In the genomic region with DNA sequence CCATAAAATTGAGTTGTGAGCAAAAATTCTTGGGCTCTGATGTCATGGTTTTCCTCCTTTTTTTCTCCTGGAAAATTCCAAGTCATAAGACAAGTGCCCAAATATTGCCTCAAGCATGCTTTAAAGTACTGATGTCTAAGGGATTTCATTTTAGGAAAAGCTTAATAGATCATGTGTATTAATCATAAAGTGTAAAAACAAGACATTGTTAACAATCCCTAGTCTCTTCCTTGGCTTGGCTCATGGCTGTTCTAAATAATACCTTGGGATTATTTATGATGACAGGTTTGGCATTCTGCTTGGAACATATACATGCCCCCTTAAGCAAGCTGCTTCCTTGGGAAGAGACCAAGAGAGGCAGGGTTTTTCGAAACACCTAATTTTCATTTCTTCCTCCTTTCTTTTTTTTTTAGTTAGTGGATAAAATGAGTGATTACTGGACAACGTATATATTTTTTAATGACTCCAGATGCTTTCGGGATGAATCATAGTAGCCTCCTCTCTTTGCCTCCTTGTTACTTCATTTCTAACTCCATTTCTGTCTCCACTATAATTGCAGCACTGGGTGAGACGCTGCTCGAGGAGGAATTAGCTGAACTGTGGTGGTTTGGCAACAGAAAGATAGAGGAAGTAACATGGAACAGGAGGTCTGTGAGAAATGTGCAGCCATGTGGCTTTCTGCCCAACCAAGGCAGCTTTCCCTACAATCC, we compare ENCODE assay signal across 10 cellular contexts.
DNase-seq lines count a peak whose midpoint lies in the region; ATAC-seq and TF ChIP-seq lines count a peak whose summit lies in the region.
"Had no signal": no experiment of that assay in that cellular context is flagged by ENCODE, and none has a peak within 500 bp of the region (broad histone marks: within the 10 kb centered on the region; RNA-seq: fewer than 3 reads in every experiment).

No MANE protein-coding gene starts in this region.

- ATAC-seq in activated T-cell treated with anti-CD3 and anti-CD28 coated beads, Interleukin-2, amount 50 U/mL, for 72 hours (replicated peaks in 1 of 2) = peak in 1 of 2 donors; percentile 12
- ATAC-seq in RWPE2 (ENCODE audit: low read depth) (peak; percentile 78), gastroesophageal sphincter (peak; percentile 51), HG02610 (IDR thresholded peaks at IDR 0.05; ENCODE audit: unreplicated experiment) (no peak), HG03025 (IDR thresholded peaks at IDR 0.05; ENCODE audit: low FRiP score, unreplicated experiment) (no peak), GM18867 (IDR thresholded peaks at IDR 0.05; ENCODE audit: unreplicated experiment) (no peak)

- TF ChIP-seq POLR2A in gastroesophageal sphincter (IDR thresholded peaks at IDR 0.05) = no peak
- TF ChIP-seq POLR2A in vagina (IDR thresholded peaks at IDR 0.05) = no peak

- 0 to 31% methylated on average over 5 of the region's 5 CpGs for WGBS in gastroesophageal sphincter (ENCODE audit: low coverage in 1 of 2), 2 donors

- peaks cover 60% of the 10 kb centered on the region for H3K4me1 Mint-ChIP-seq in activated T-cell treated with anti-CD3 and anti-CD28 coated beads, Interleukin-2, amount 50 U/mL, for 72 hours (ENCODE audit: low read depth)

- H3K4me1 ChIP-seq in RWPE2 (ENCODE audit: insufficient read depth, poor library complexity, severe bottlenecking) (peaks cover 28% of the 10 kb centered on the region), gastroesophageal sphincter (no peaks in the 10 kb centered on the region), vagina (peaks cover 16% of the 10 kb centered on the region)
- H3K4me1 ChIP-seq: parathyroid adenoma had no signal

- H3K4me3 ChIP-seq in RWPE2 (ENCODE audit: severe bottlenecking) (no peak overlapping the region), gastroesophageal sphincter (no peak overlapping the region), vagina (no peak overlapping the region)
- H3K4me3 ChIP-seq: tibial nerve had no signal

- TF ChIP-seq EP300 in gastroesophageal sphincter (IDR thresholded peaks at IDR 0.05) = no peak

- no peak for DNase-seq in activated T-cell treated with anti-CD3 and anti-CD28 coated beads, Interleukin-2, amount 50 U/mL, for 72 hours
- DNase-seq in activated T-cell treated with anti-CD3 and anti-CD28 coated beads, Interleukin-2, amount 50 U/mL, for 1 hour = no peak
- DNase-seq in RWPE2 (ENCODE audit: low spot score) (no peak), vagina (ENCODE audit: extremely low spot score in 2 of 2) (no peak)

- H3K27me3 ChIP-seq in RWPE2 (ENCODE audit: insufficient read depth, poor library complexity, severe bottlenecking) (no peaks in the 10 kb centered on the region), gastroesophageal sphincter (no peaks in the 10 kb centered on the region), vagina (no peaks in the 10 kb centered on the region)
- H3K27me3 ChIP-seq: tibial nerve had no signal

- H3K4me3 Mint-ChIP-seq in activated T-cell treated with anti-CD3 and anti-CD28 coated beads, Interleukin-2, amount 50 U/mL, for 72 hours = peak overlapping the region; percentile 34 to 60

- H3K27ac Mint-ChIP-seq in activated T-cell treated with anti-CD3 and anti-CD28 coated beads, Interleukin-2, amount 50 U/mL, for 72 hours = peak overlapping the region; percentile 80

- H3K36me3 Mint-ChIP-seq in activated T-cell treated with anti-CD3 and anti-CD28 coated beads, Interleukin-2, amount 50 U/mL, for 72 hours (ENCODE audit: insufficient read depth in 2 of 2) = peaks cover 3 to 5% of the 10 kb centered on the region in 2 donors

- H3K27ac ChIP-seq in RWPE2 (ENCODE audit: poor library complexity, severe bottlenecking) (peak overlapping the region; percentile 90), gastroesophageal sphincter (no peak overlapping the region), vagina (peak overlapping the region; percentile 58)
- H3K27ac ChIP-seq: parathyroid adenoma had no signal

- TF ChIP-seq CTCF in RWPE2 (IDR thresholded peaks at IDR 0.05; ENCODE audit: poor library complexity, severe bottlenecking) (no peak), gastroesophageal sphincter (IDR thresholded peaks at IDR 0.05) (no peak), vagina (IDR thresholded peaks at IDR 0.05) (no peak)

- H3K9me3 ChIP-seq in RWPE2 (ENCODE audit: severe bottlenecking) (no peaks in the 10 kb centered on the region), gastroesophageal sphincter (no peaks in the 10 kb centered on the region), vagina (no peaks in the 10 kb centered on the region)
- H3K9me3 ChIP-seq: tibial nerve had no signal

- peaks cover 3 to 7% of the 10 kb centered on the region in 2 donors for H3K9me3 Mint-ChIP-seq in activated T-cell treated with anti-CD3 and anti-CD28 coated beads, Interleukin-2, amount 50 U/mL, for 72 hours

- intact Hi-C loops in vagina (cut with DNase I) = no loop called here

- H3K36me3 ChIP-seq in RWPE2 (ENCODE audit: low read depth) (no peaks in the 10 kb centered on the region), gastroesophageal sphincter (no peaks in the 10 kb centered on the region), vagina (no peaks in the 10 kb centered on the region)
- H3K36me3 ChIP-seq: tibial nerve had no signal

- H3K27me3 Mint-ChIP-seq in activated T-cell treated with anti-CD3 and anti-CD28 coated beads, Interleukin-2, amount 50 U/mL, for 72 hours (ENCODE audit: low read depth) = no peaks in the 10 kb centered on the region

Comparison
In these comparisons a context has a peak if more than half of its experiments do, and no peak if none do; other contexts are left out.
1. ATAC-seq: peak in RWPE2 (single experiment) and gastroesophageal sphincter (single experiment); none in HG02610 (single experiment), HG03025 (single experiment) and GM18867 (single experiment).
2. H3K27ac ChIP-seq: peak in RWPE2 (single experiment) and vagina (single experiment); none in gastroesophageal sphincter (0 of 4).